ENCODE assay signal across 8 cellular contexts in the genomic region with DNA sequence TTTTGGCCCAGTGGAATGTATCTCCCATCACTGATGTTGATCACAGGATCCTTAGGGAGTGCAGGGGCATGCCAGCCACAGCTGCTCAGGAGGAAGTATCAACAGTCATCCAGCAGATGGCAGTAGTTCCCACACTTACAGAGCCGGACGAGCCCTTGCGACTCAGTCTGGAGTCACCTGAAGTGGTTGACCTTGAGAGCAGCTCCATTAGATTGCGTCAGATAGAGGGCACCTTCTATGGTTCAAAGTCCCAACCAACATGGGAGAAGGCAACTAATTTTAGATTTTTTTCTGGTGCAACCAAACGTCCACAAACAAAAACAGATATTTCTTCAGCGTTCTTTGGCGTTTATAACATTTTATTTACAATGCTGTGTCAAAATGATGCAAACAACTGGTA.
DNase-seq lines count a peak whose midpoint lies in the region; ATAC-seq and TF ChIP-seq lines count a peak whose summit lies in the region.

No MANE protein-coding gene starts in this region.

- DNase-seq in 8988T = peak; percentile 42
- DNase-seq in NCI-H1105 treated with DMSO at 0.1 percent for 48 hours (lab: John Stamatoyannopoulos, UW) = peak; percentile 78
- DNase-seq in SKM-1 (lab: John Stamatoyannopoulos, UW; ENCODE audit: unreplicated experiment) = peak; percentile 36
- DNase-seq in astrocyte of the cerebellum (ENCODE audit: low read depth) = peak; percentile 49
- DNase-seq in iPS DF 19.7 (ENCODE audit: low read depth, low spot score) = peak; percentile 65
- DNase-seq in stimulated activated CD4-positive, alpha-beta T cell treated with anti-CD3 and anti-CD28 coated beads, Interleukin-12 subunit alpha, Interleukin-12 subunit beta, amount 100 ng/mL, for 4 hours = peak; percentile 25

- ATAC-seq in GM18499 (IDR thresholded peaks at IDR 0.05; ENCODE audit: insufficient read depth, unreplicated experiment) (peak; percentile 96), HG02852 (IDR thresholded peaks at IDR 0.05; ENCODE audit: unreplicated experiment) (peak; percentile 98)

- in situ Hi-C loops in astrocyte of the cerebellum (cut with HindIII; ENCODE audit: low sequenced_read_pairs) = no loop called here

- TF ChIP-seq CTCF in astrocyte of the cerebellum (IDR thresholded peaks at IDR 0.05; ENCODE audit: low read depth, low read length, missing control alignments) = peak; percentile 90

- no peak overlapping the region for H3K4me3 ChIP-seq in astrocyte of the cerebellum (ENCODE audit: low read depth, low read length)

Comparison
In these comparisons a context has a peak if more than half of its experiments do, and no peak if none do; other contexts are left out.
1. DNase-seq: peak in every context shown above with its lines; median percentile 78 in NCI-H1105 treated with DMSO at 0.1 percent for 48 hours; 65 in iPS DF 19.7; 49 in astrocyte of the cerebellum; 42 in 8988T; 36 in SKM-1; 25 in stimulated activated CD4-positive, alpha-beta T cell treated with anti-CD3 and anti-CD28 coated beads, Interleukin-12 subunit alpha, Interleukin-12 subunit beta, amount 100 ng/mL, for 4 hours.